Comparison of ENCODE assay signal across 22 cellular contexts in genomic region chr15:22878103-22878502, GRCh38.
"Had no signal": no experiment of that assay in that cellular context is flagged by ENCODE, and none has a peak within 500 bp of the region (broad histone marks: within the 10 kb centered on the region; RNA-seq: fewer than 3 reads in every experiment).

No MANE protein-coding gene starts in this region.

- H3K4me1 Mint-ChIP-seq: central memory CD8-positive, alpha-beta T cell had no signal

- H3K36me3 Mint-ChIP-seq: naive B cell; stimulated activated effector memory CD8-positive, alpha-beta T cell treated with anti-CD3 and anti-CD28 coated beads, Interleukin-12 subunit alpha, Interleukin-12 subunit beta, amount 100 ng/mL, for 72 hours had no signal

- H3K9me3 ChIP-seq: heart right ventricle, pancreas, thoracic aorta had no signal

- FAIRE-seq: endothelial cell of umbilical vein, frontal cortex, pancreas had no signal

- H3K27me3 ChIP-seq: heart right ventricle, pancreas had no signal

- H3K4me3 Mint-ChIP-seq: activated CD8-positive, alpha-beta T cell treated with anti-CD3 and anti-CD28 coated beads, Interleukin-2, amount 10 ng/mL, durations not matched to agents 7 days and 5 days; activated naive CD8-positive, alpha-beta T cell; activated T-cell treated with anti-CD3 and anti-CD28 coated beads, Interleukin-2, amount 50 U/mL, for 72 hours; central memory CD8-positive, alpha-beta T cell; naive B cell; stimulated activated effector memory CD8-positive, alpha-beta T cell treated with anti-CD3 and anti-CD28 coated beads, Interleukin-12 subunit alpha, Interleukin-12 subunit beta, amount 100 ng/mL, for 72 hours; T-helper 1 cell treated with Interleukin-12 subunit alpha and Interleukin-12 subunit beta and Interleukin-4 antibody, amounts not matched to agents 30 μg/mL and 1 μg/mL, for 36 hours had no signal

- DNase-seq: activated CD4-positive, alpha-beta T cell treated with anti-CD3 and anti-CD28 coated beads for 4 hours; activated CD8-positive, alpha-beta memory T cell treated with anti-CD3 and anti-CD28 coated beads, Interleukin-2, amount 50 U/mL, for 4 hours; activated CD8-positive, alpha-beta T cell treated with anti-CD3 and anti-CD28 coated beads, Interleukin-2, amount 10 ng/mL, durations not matched to agents 7 days and 5 days; activated gamma-delta T cell; activated T-cell treated with anti-CD3 and anti-CD28 coated beads, Interleukin-2, amount 50 U/mL, for 72 hours; amniotic stem cell; cortex of kidney; effector CD4-positive, alpha-beta T cell; heart right ventricle; midbrain; naive B cell; pancreas; stimulated activated CD4-positive, alpha-beta T cell treated with anti-CD3 and anti-CD28 coated beads, Interleukin-12 subunit alpha, Interleukin-12 subunit beta, amount 100 ng/mL, for 4 hours; stimulated activated CD4-positive, alpha-beta T cell treated with anti-CD3 and anti-CD28 coated beads, Interleukin-2, amount 100 ng/mL, for 24 hours had no signal

- H3K4me1 ChIP-seq: pancreas had no signal

- H3K27ac Mint-ChIP-seq: activated CD8-positive, alpha-beta T cell treated with anti-CD3 and anti-CD28 coated beads, Interleukin-2, amount 10 ng/mL, durations not matched to agents 7 days and 5 days; activated naive CD8-positive, alpha-beta T cell; activated T-cell treated with anti-CD3 and anti-CD28 coated beads, Interleukin-2, amount 50 U/mL, for 72 hours; naive B cell; stimulated activated effector memory CD8-positive, alpha-beta T cell treated with anti-CD3 and anti-CD28 coated beads, Interleukin-12 subunit alpha, Interleukin-12 subunit beta, amount 100 ng/mL, for 72 hours; T-helper 1 cell treated with Interleukin-12 subunit alpha and Interleukin-12 subunit beta and Interleukin-4 antibody, amounts not matched to agents 30 μg/mL and 1 μg/mL, for 36 hours had no signal

- H3K27me3 Mint-ChIP-seq: activated naive CD8-positive, alpha-beta T cell; naive B cell had no signal

- H3K27ac ChIP-seq: heart right ventricle, pancreas, thoracic aorta had no signal

- H3K4me3 ChIP-seq: heart right ventricle, lung, pancreas, thoracic aorta had no signal

- H3K9me3 Mint-ChIP-seq: activated T-cell treated with anti-CD3 and anti-CD28 coated beads, Interleukin-2, amount 50 U/mL, for 72 hours; central memory CD8-positive, alpha-beta T cell; stimulated activated effector memory CD8-positive, alpha-beta T cell treated with anti-CD3 and anti-CD28 coated beads, Interleukin-12 subunit alpha, Interleukin-12 subunit beta, amount 100 ng/mL, for 72 hours; T-helper 1 cell treated with Interleukin-12 subunit alpha and Interleukin-12 subunit beta and Interleukin-4 antibody, amounts not matched to agents 30 μg/mL and 1 μg/mL, for 36 hours had no signal
